In genomic region chr6:4021862-4022715, GRCh38 we compare ENCODE assay signal across 1 cellular context.
A peak's percentile ranks its signal among the peaks of the same experiment; 100 is the strongest.
TF ChIP-seq lines count a peak whose summit lies in the region.

No MANE protein-coding gene starts in this region.

TF ChIP-seq in HepG2, 621 proteins besides CTCF, POLR2A, EP300 and RAD21 (continued from another document):
- TF ChIP-seq HNF4G (IDR thresholded peaks at IDR 0.05; ENCODE audit: borderline replicate concordance, low read depth, low read length) (no peak), HNF4G (CRISPR knock-in tag; IDR thresholded peaks at IDR 0.05; ENCODE audit: borderline replicate concordance, low read depth) (peak; percentile 15; the same call in 1 of the 2 replicates), ZNF234 (CRISPR knock-in tag; conservative IDR thresholded peaks at IDR 0.05) (no peak), NKX3-1 (CRISPR knock-in tag; IDR thresholded peaks at IDR 0.05) (no peak), NCOR1 (IDR thresholded peaks at IDR 0.05; ENCODE audit: borderline replicate concordance, low read length) (0 out of 2 replicates have a peak, but pooled peaks have one; percentile 8), MBNL3 (CRISPR knock-in tag; conservative IDR thresholded peaks at IDR 0.05) (no peak), LRRFIP1 (CRISPR knock-in tag; conservative IDR thresholded peaks at IDR 0.05) (no peak), ZBTB40 (IDR thresholded peaks at IDR 0.05) (no peak), ZBTB40 (CRISPR knock-in tag; IDR thresholded peaks at IDR 0.05) (no peak), CENPT (CRISPR knock-in tag; IDR thresholded peaks at IDR 0.05; ENCODE audit: low read depth) (no peak), ZNF207 (IDR thresholded peaks at IDR 0.05; ENCODE audit: borderline replicate concordance) (no peak)
